38 cellular contexts compared by ENCODE assay signal in genomic region chr13:36616706-36617105, GRCh38. TPM values are rescaled to one million over a fixed set of nuclear protein-coding genes. Genes with fewer than 3 reads are reported as not detected.
"Had no signal": no experiment of that assay in that cellular context is flagged by ENCODE, and none has a peak within 500 bp of the region (broad histone marks: within the 10 kb centered on the region; RNA-seq: fewer than 3 reads in every experiment).

No MANE protein-coding gene starts in this region.

- DNase-seq: activated effector memory CD4-positive, alpha-beta T cell treated with anti-CD3 and anti-CD28 coated beads, Interleukin-2, amount 50 U/mL, for 16 hours; activated effector memory CD4-positive, alpha-beta T cell treated with Interleukin-2 at 50 U/mL for 16 hours; activated gamma-delta T cell; activated gamma-delta T cell treated with Interleukin-2 at 50 U/mL for 16 hours; activated naive CD4-positive, alpha-beta T cell; activated naive CD4-positive, alpha-beta T cell treated with anti-CD3 and anti-CD28 coated beads for 36 hours; activated naive CD4-positive, alpha-beta T cell treated with anti-CD3 and anti-CD28 coated beads, Interleukin-2, amount 10 ng/mL, durations not matched to agents 7 days and 5 days; activated naive CD4-positive, alpha-beta T cell treated with anti-CD3 and anti-CD28 coated beads, Interleukin-2, amount 50 U/mL, for 16 hours; activated naive CD4-positive, alpha-beta T cell treated with Interleukin-2 at 50 U/mL for 16 hours; activated naive CD8-positive, alpha-beta T cell treated with anti-CD3 and anti-CD28 coated beads for 36 hours; activated naive CD8-positive, alpha-beta T cell treated with anti-CD3 and anti-CD28 coated beads, Interleukin-2, amount 10 ng/mL, durations not matched to agents 7 days and 5 days; activated naive CD8-positive, alpha-beta T cell treated with anti-CD3 and anti-CD28 coated beads, Interleukin-2, amount 50 U/mL, for 24 hours; activated T-cell treated with anti-CD3 and anti-CD28 coated beads, Interleukin-2, amount 50 U/mL, for 1 hour; activated T-cell treated with anti-CD3 and anti-CD28 coated beads, Interleukin-2, amount 50 U/mL, for 24 hours; activated T-cell treated with anti-CD3 and anti-CD28 coated beads, Interleukin-2, amount 50 U/mL, for 4 hours; activated T-cell treated with anti-CD3 and anti-CD28 coated beads, Interleukin-2, amount 50 U/mL, for 48 hours; activated T-cell treated with anti-CD3 and anti-CD28 coated beads, Interleukin-2, amount 50 U/mL, for 72 hours; adrenal gland; amniotic stem cell; amygdala; anterior cingulate cortex; aorta; body of pancreas; brain microvascular endothelial cell; caudate nucleus; central memory CD4-positive, alpha-beta T cell; cerebellar nuclear complex had no signal

- H3K36me3 ChIP-seq: adrenal gland, ascending aorta, brain microvascular endothelial cell, breast epithelium, cardiac muscle cell had no signal

- H3K4me3 ChIP-seq: adrenal gland, ascending aorta, body of pancreas, breast epithelium, cardiac muscle cell had no signal

- H3K4me1 ChIP-seq: adrenal gland, ascending aorta, body of pancreas, breast epithelium had no signal

- H3K9me3 ChIP-seq: adrenal gland, ascending aorta, body of pancreas, breast epithelium had no signal

- FAIRE-seq: astrocyte, bronchial epithelial cell had no signal

- ATAC-seq: activated naive CD4-positive, alpha-beta T cell treated with anti-CD3 and anti-CD28 coated beads, Interleukin-2, amount 50 U/mL, for 72 hours; activated naive CD8-positive, alpha-beta T cell treated with anti-CD3 and anti-CD28 coated beads, Interleukin-2, amount 50 U/mL, for 24 hours; activated T-cell treated with anti-CD3 and anti-CD28 coated beads, Interleukin-2, amount 50 U/mL, for 4 hours; activated T-cell treated with anti-CD3 and anti-CD28 coated beads, Interleukin-2, amount 50 U/mL, for 72 hours; activated T-helper 17 cell treated with anti-CD3 and anti-CD28 coated beads, Interleukin-2, amount 50 U/mL, for 72 hours; body of pancreas had no signal

- H3K27ac ChIP-seq: adrenal gland, ascending aorta, body of pancreas, brain microvascular endothelial cell, breast epithelium, cardiac muscle cell had no signal

- H3K27me3 ChIP-seq: adrenal gland, ascending aorta, body of pancreas, brain microvascular endothelial cell, breast epithelium, cardiac muscle cell had no signal

RNA-seq across cellular contexts. Expression of gene SERTM1, which starts 57.1 kb away (rescaled TPM):
- total RNA-seq: activated naive CD4-positive, alpha-beta T cell treated with anti-CD3 and anti-CD28 coated beads for 36 hours; activated naive CD4-positive, alpha-beta T cell treated with anti-CD3 and anti-CD28 coated beads, Interleukin-2, amount 50 U/mL, for 72 hours; activated naive CD8-positive, alpha-beta T cell treated with anti-CD3 and anti-CD28 coated beads for 36 hours; activated naive CD8-positive, alpha-beta T cell treated with anti-CD3 and anti-CD28 coated beads, Interleukin-2, amount 10 ng/mL, durations not matched to agents 7 days and 5 days; activated T-cell treated with anti-CD3 and anti-CD28 coated beads, Interleukin-2, amount 50 U/mL, for 4 hours; activated T-cell treated with anti-CD3 and anti-CD28 coated beads, Interleukin-2, amount 50 U/mL, for 72 hours; activated T-helper 1 cell treated with anti-CD3 and anti-CD28 coated beads, Interleukin-12 subunit alpha, Interleukin-12 subunit beta, Interleukin-2, Interleukin-4 antibody, amounts not matched to agents 30 ng/mL and 10 ng/mL and 1 ng/mL, durations not matched to agents 14 hours and 24 hours and 36 hours; activated T-helper 17 cell treated with anti-CD3 and anti-CD28 coated beads, Interleukin-2, amount 50 U/mL, for 72 hours; activated T-helper 2 cell treated with anti-CD3 and anti-CD28 coated beads, Interferon-gamma antibody, Interleukin-2, Interleukin-4, amounts not matched to agents 10 μg/mL and 5 μg/mL and 100 μg/mL, durations not matched to agents 14 hours and 24 hours and 36 hours; ascending aorta; bronchial epithelial cell; cardiac septum; chondrocyte had no signal
